ENCODE assay signal across 8 cellular contexts in genomic region chr4:78592104-78592783, GRCh38. TPM values are rescaled to one million over a fixed set of nuclear protein-coding genes. Genes with fewer than 3 reads are reported as not detected.
DNase-seq lines count a peak whose midpoint lies in the region; ATAC-seq and TF ChIP-seq lines count a peak whose summit lies in the region.

No MANE protein-coding gene starts in this region.

- H3F3A ChIP-seq in smooth muscle cell (ENCODE audit: low read depth), result no peaks in the 10 kb centered on the region

- H3K4me3 ChIP-seq in brain microvascular endothelial cell (ENCODE audit: low read depth, low read length) (no peak overlapping the region), smooth muscle cell (no peak overlapping the region)

- H3K4me1 ChIP-seq in smooth muscle cell (ENCODE audit: low read depth), result no peaks in the 10 kb centered on the region

- H3K27ac ChIP-seq in brain microvascular endothelial cell (no peak overlapping the region), smooth muscle cell (ENCODE audit: low read depth) (no peak overlapping the region)

- intact Hi-C loops in Right ventricle myocardium superior (cut with DNase I), result no loop called here
- intact Hi-C loops in cardiac septum (cut with DNase I), result no loop called here

- TF ChIP-seq CTCF in brain microvascular endothelial cell (IDR thresholded peaks at IDR 0.05; ENCODE audit: low read depth, low read length, missing control alignments) (peak; percentile 52), smooth muscle cell (IDR thresholded peaks at IDR 0.05; ENCODE audit: borderline replicate concordance, insufficient read depth, poor library complexity, severe bottlenecking) (peak; percentile 24)

- H3K9ac ChIP-seq in smooth muscle cell (ENCODE audit: low read depth), result no peak overlapping the region

- H2AFZ ChIP-seq in smooth muscle cell (ENCODE audit: low read depth), result no peak overlapping the region

- no peaks in the 10 kb centered on the region for H3K79me2 ChIP-seq in smooth muscle cell (ENCODE audit: low read depth)

- ATAC-seq in Right ventricle myocardium superior (ENCODE audit: poor library complexity) (peak; percentile 32), HG02884 (IDR thresholded peaks at IDR 0.05; ENCODE audit: unreplicated experiment) (peak; percentile 49), HG03095 (IDR thresholded peaks at IDR 0.05; ENCODE audit: unreplicated experiment) (no peak), HG03442 (IDR thresholded peaks at IDR 0.05; ENCODE audit: unreplicated experiment) (no peak)

- no peaks in the 10 kb centered on the region for H4K20me1 ChIP-seq in smooth muscle cell (ENCODE audit: low read depth)

- H3K36me3 ChIP-seq in brain microvascular endothelial cell (replicated peaks), result no peaks in the 10 kb centered on the region
- peaks cover 5% of the 10 kb centered on the region for H3K36me3 ChIP-seq in smooth muscle cell (ENCODE audit: low read depth)

- in situ Hi-C loops in brain microvascular endothelial cell (cut with HindIII; ENCODE audit: low pct_ligation_motif_present, low sequenced_read_pairs), result no loop called here

- 89% methylated on average over 3 of the region's 3 CpGs for WGBS in smooth muscle cell (ENCODE audit: low lambda C conversion rate)

- H3K27me3 ChIP-seq in brain microvascular endothelial cell (replicated peaks) (no peaks in the 10 kb centered on the region), smooth muscle cell (ENCODE audit: low read depth) (no peaks in the 10 kb centered on the region)

- no peaks in the 10 kb centered on the region for H3K9me3 ChIP-seq in smooth muscle cell (replicated peaks; ENCODE audit: low read depth)

- no peak overlapping the region for H3K4me2 ChIP-seq in smooth muscle cell

- DNase-seq in Right ventricle myocardium superior (no peak), cardiac septum (ENCODE audit: low spot score) (no peak), brain microvascular endothelial cell (no peak), smooth muscle cell (lab: John Stamatoyannopoulos, UW; ENCODE audit: unreplicated experiment) (no peak), NCI-H128 (lab: John Stamatoyannopoulos, UW; ENCODE audit: unreplicated experiment) (no peak)

RNA-seq across cellular contexts. Expression of gene ANXA3, which starts 40.7 kb away (rescaled TPM):
- total RNA-seq in Right ventricle myocardium superior (41.4 TPM), cardiac septum (12.3 TPM), smooth muscle cell (39.0 and 44.5 TPM in 2 replicates)
- 16.7 and 59.0 TPM in 2 replicates for polyA plus RNA-seq in smooth muscle cell

Comparison
In these comparisons a context has a peak if more than half of its experiments do, and no peak if none do; other contexts are left out.
1. ATAC-seq: peak in Right ventricle myocardium superior (single experiment) and HG02884 (single experiment); none in HG03095 (single experiment) and HG03442 (single experiment).